ENCODE assay signal across 1 cellular context in the genomic region with DNA sequence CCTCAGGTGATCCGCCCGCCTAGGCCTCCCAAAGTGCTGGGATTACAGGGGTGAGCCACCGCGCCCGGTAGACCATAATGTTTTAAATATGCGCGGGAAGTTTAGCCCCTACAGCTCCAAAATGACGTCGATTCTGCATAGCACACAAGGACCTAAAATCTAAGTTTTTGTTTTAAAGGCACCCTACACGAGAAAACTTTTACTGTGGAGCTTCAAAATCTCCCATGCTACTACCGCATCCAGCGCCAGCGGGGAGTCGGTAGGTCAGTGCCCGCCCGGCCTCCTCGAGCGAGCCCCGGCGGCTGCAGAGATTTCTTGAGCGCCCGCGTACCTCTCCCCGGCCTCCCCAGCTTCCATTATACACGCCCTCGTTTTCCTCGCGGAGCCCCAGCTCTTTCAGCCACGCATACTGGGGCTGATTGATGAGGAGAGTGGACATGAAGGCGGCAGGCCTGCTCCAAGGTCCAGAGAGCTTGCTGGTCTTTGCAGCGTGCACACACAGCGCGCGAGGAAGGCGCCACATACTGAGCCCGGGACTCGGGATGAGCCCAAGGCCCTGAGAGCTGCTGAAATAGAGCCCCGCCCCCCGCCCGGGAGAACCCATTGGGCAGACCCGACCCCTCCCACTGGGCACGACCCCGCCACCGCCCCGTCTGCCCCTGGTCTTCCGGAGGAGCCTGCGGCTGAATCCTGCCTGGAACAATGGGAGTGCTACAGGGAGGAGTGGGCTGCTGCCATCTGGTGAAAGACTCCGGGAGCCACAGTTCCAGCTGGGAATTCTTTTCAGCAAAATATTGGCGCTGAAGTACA.
TF ChIP-seq lines count a peak whose summit lies in the region.

Gene ALDH7A1, minus strand, starts transcription at position 544 of the 810 bp plus-strand sequence. Its CDS starts 21 bp downstream, at position 523.

TF ChIP-seq in neural cell, 6 proteins besides CTCF, POLR2A, EP300 and RAD21 (continued from another document):
- TF ChIP-seq TAF1 (IDR thresholded peaks at IDR 0.05; ENCODE audit: low read depth) = no peak
TF ChIP-seq in neural cell: peak in this region for 4.
